ENCODE assay signal across 11 cellular contexts in the genomic region with DNA sequence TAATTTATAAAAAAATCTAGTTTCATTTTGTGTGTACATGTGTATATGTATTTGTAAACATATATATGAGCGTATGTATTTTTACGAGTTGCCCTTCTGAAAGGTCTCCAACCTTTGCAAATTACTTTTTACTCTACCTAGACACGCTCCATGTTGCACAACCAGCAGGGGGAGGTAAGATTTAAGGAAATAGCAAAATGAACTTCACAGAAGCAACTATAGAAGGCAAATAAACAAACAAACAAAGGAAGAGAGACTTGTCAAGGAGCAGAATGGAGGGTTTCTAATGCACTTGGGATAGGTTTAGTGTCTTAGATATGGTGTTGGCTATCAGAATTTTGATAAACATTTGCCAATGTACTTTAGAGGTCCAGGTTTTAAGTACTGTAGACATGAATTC.
DNase-seq lines count a peak whose midpoint lies in the region; ATAC-seq and TF ChIP-seq lines count a peak whose summit lies in the region.
"Had no signal": no experiment of that assay in that cellular context is flagged by ENCODE, and none has a peak within 500 bp of the region (broad histone marks: within the 10 kb centered on the region; RNA-seq: fewer than 3 reads in every experiment).

No MANE protein-coding gene starts in this region.

- H3K27me3 ChIP-seq in OCI-LY1 (ENCODE audit: insufficient read depth, low read length) (no peaks in the 10 kb centered on the region), hepatocyte (no peaks in the 10 kb centered on the region)

- H3K79me2 ChIP-seq in OCI-LY1 (ENCODE audit: insufficient read depth, low read length) (no peaks in the 10 kb centered on the region), hepatocyte (no peaks in the 10 kb centered on the region)

- TF ChIP-seq CTCF in 22Rv1 (IDR thresholded peaks at IDR 0.05) (peak; percentile 73), GM12864 (IDR thresholded peaks at IDR 0.05; ENCODE audit: low read depth, low read length, missing control alignments) (peak; percentile 35), OCI-LY1 (IDR thresholded peaks at IDR 0.05; ENCODE audit: low read length) (peak; percentile 92), hepatocyte (IDR thresholded peaks at IDR 0.05; ENCODE audit: poor library complexity) (peak; percentile 59)

- 48% methylated on average over 3 of the region's 3 CpGs for WGBS in hepatocyte (ENCODE audit: low lambda C conversion rate, missing lambda C conversion rate)

- H4K20me1 ChIP-seq in OCI-LY1 (ENCODE audit: insufficient read depth, low read length) (no peaks in the 10 kb centered on the region), hepatocyte (ENCODE audit: insufficient read depth, poor library complexity, severe bottlenecking) (no peaks in the 10 kb centered on the region)

- no peaks in the 10 kb centered on the region for H3K9me2 ChIP-seq in OCI-LY1 (ENCODE audit: low read depth, low read length)
- H3K9me2 ChIP-seq in hepatocyte (replicated peaks; ENCODE audit: insufficient read depth), result no peaks in the 10 kb centered on the region

- ATAC-seq in esophagus mucosa, result no peak
- ATAC-seq in HG02970 (IDR thresholded peaks at IDR 0.05; ENCODE audit: low FRiP score, unreplicated experiment), result no peak
- ATAC-seq in GM18511 (IDR thresholded peaks at IDR 0.05; ENCODE audit: unreplicated experiment), result no peak
- ATAC-seq: CD8-positive, alpha-beta T cell had no signal

- H3K4me2 ChIP-seq in OCI-LY1 (ENCODE audit: low read length) (no peak overlapping the region), hepatocyte (no peak overlapping the region)

- H3K9me3 ChIP-seq in OCI-LY1 (ENCODE audit: low read length) (no peaks in the 10 kb centered on the region), hepatocyte (ENCODE audit: low read depth) (no peaks in the 10 kb centered on the region)

- H3K4me1 ChIP-seq in OCI-LY1 (ENCODE audit: insufficient read depth, low read length, severe bottlenecking) (peaks cover 9% of the 10 kb centered on the region), hepatocyte (ENCODE audit: insufficient read depth) (no peaks in the 10 kb centered on the region)

- no peak overlapping the region for H3K4me3 ChIP-seq in GM12864 (ENCODE audit: low read depth, low read length)
- no peak overlapping the region for H3K4me3 ChIP-seq in OCI-LY1 (ENCODE audit: low read depth, low read length, poor library complexity, severe bottlenecking)
- no peak overlapping the region for H3K4me3 ChIP-seq in hepatocyte

- H2AFZ ChIP-seq in OCI-LY1 (ENCODE audit: low read length), result no peak overlapping the region
- H2AFZ ChIP-seq in hepatocyte, result no peak overlapping the region

- H3F3A ChIP-seq in OCI-LY1 (ENCODE audit: insufficient read depth, low read length), result no peaks in the 10 kb centered on the region

- H3K36me3 ChIP-seq in OCI-LY1 (ENCODE audit: insufficient read depth, low read length) (no peaks in the 10 kb centered on the region), hepatocyte (replicated peaks; ENCODE audit: insufficient read depth, low read depth) (no peaks in the 10 kb centered on the region)

- no peak for DNase-seq in GM12864 (ENCODE audit: low read depth)
- DNase-seq in hepatocyte (ENCODE audit: low spot score), result peak; percentile 32
- no peak for DNase-seq in amygdala (lab: John Stamatoyannopoulos, UW)
- DNase-seq: activated naive CD8-positive, alpha-beta T cell treated with anti-CD3 and anti-CD28 coated beads, Interleukin-2, amount 10 ng/mL, durations not matched to agents 7 days and 5 days; CD8-positive, alpha-beta T cell; naive B cell had no signal

- no peak overlapping the region for H3K9ac ChIP-seq in OCI-LY1 (ENCODE audit: low read length)

- H3K27ac ChIP-seq in 22Rv1, result no peak overlapping the region
- no peak overlapping the region for H3K27ac ChIP-seq in OCI-LY1 (ENCODE audit: low read depth, low read length, poor library complexity, severe bottlenecking)
- H3K27ac ChIP-seq in hepatocyte, result no peak overlapping the region

Comparison
In these comparisons a context has a peak if more than half of its experiments do, and no peak if none do; other contexts are left out.
1. CTCF ChIP-seq: peak in every context shown above with its lines; median percentile 92 in OCI-LY1; 73 in 22Rv1; 59 in hepatocyte; 35 in GM12864.